7 cellular contexts compared by ENCODE assay signal in genomic region chr3:187738089-187738399, GRCh38. TPM values are rescaled to one million over a fixed set of nuclear protein-coding genes. Genes with fewer than 3 reads are reported as not detected.
DNase-seq lines count a peak whose midpoint lies in the region; ATAC-seq and TF ChIP-seq lines count a peak whose summit lies in the region.

No MANE protein-coding gene starts in this region.

- peaks cover 76% of the 10 kb centered on the region for H4K20me1 ChIP-seq in smooth muscle cell (ENCODE audit: low read depth)

- POLR2A ChIA-PET in activated CD8-positive, alpha-beta T cell treated with anti-CD3 and anti-CD28 coated beads, Interleukin-2, amount 10 ng/mL, durations not matched to agents 7 days and 5 days (lab: Charles Lee), result interaction anchor here (0.7 to 4.0 kb wide), 7 partner anchors 9 to 1303 kb away, joined by 3 to 40 read pairs (median 6); no protein-coding TSS in a partner anchor

- H3F3A ChIP-seq in smooth muscle cell (ENCODE audit: low read depth), result peaks cover 4% of the 10 kb centered on the region

- H3K4me1 Mint-ChIP-seq in activated CD8-positive, alpha-beta T cell treated with anti-CD3 and anti-CD28 coated beads, Interleukin-2, amount 10 ng/mL, durations not matched to agents 7 days and 5 days (ENCODE audit: low read depth), result peaks cover 53% of the 10 kb centered on the region

- H3K4me1 ChIP-seq in smooth muscle cell (ENCODE audit: low read depth), result peaks cover 21% of the 10 kb centered on the region

- H3K9ac ChIP-seq in smooth muscle cell (ENCODE audit: low read depth), result peak overlapping the region; percentile 86

- peak overlapping the region; percentile 99 for H3K4me2 ChIP-seq in smooth muscle cell

- peaks cover 54% of the 10 kb centered on the region for H3K79me2 ChIP-seq in smooth muscle cell (ENCODE audit: low read depth)

- H3K36me3 ChIP-seq in smooth muscle cell (ENCODE audit: low read depth), result peaks cover 4% of the 10 kb centered on the region

- no peaks in the 10 kb centered on the region for H3K9me3 Mint-ChIP-seq in activated CD8-positive, alpha-beta T cell treated with anti-CD3 and anti-CD28 coated beads, Interleukin-2, amount 10 ng/mL, durations not matched to agents 7 days and 5 days (ENCODE audit: insufficient read depth)

- H3K4me3 Mint-ChIP-seq in activated CD8-positive, alpha-beta T cell treated with anti-CD3 and anti-CD28 coated beads, Interleukin-2, amount 10 ng/mL, durations not matched to agents 7 days and 5 days, result peak overlapping the region; percentile 100

- H3K27me3 Mint-ChIP-seq in activated CD8-positive, alpha-beta T cell treated with anti-CD3 and anti-CD28 coated beads, Interleukin-2, amount 10 ng/mL, durations not matched to agents 7 days and 5 days (ENCODE audit: low read depth), result no peaks in the 10 kb centered on the region

- DNase-seq in HFF-Myc (ENCODE audit: extremely low read depth, low read depth) (no peak), smooth muscle cell (lab: John Stamatoyannopoulos, UW; ENCODE audit: unreplicated experiment) (no peak), NOMO-1 treated with dmso at 0.1 percent for 144 hours (lab: John Stamatoyannopoulos, UW; ENCODE audit: unreplicated experiment) (no peak), NOMO-1 treated with DMSO at 0.1 percent for 48 hours (lab: John Stamatoyannopoulos, UW; ENCODE audit: unreplicated experiment) (no peak)
- DNase-seq in activated CD8-positive, alpha-beta T cell treated with anti-CD3 and anti-CD28 coated beads, Interleukin-2, amount 10 ng/mL, durations not matched to agents 7 days and 5 days, result no peak

- peak overlapping the region; percentile 76 for H2AFZ ChIP-seq in smooth muscle cell (ENCODE audit: low read depth)

- H3K36me3 Mint-ChIP-seq in activated CD8-positive, alpha-beta T cell treated with anti-CD3 and anti-CD28 coated beads, Interleukin-2, amount 10 ng/mL, durations not matched to agents 7 days and 5 days (ENCODE audit: low read depth), result peaks cover 4% of the 10 kb centered on the region

- H3K27ac Mint-ChIP-seq in activated CD8-positive, alpha-beta T cell treated with anti-CD3 and anti-CD28 coated beads, Interleukin-2, amount 10 ng/mL, durations not matched to agents 7 days and 5 days, result peak overlapping the region; percentile 100

- ATAC-seq in activated CD8-positive, alpha-beta T cell treated with anti-CD3 and anti-CD28 coated beads, Interleukin-2, amount 10 ng/mL, durations not matched to agents 7 days and 5 days, result no peak
- no peak for ATAC-seq in GM19023 (IDR thresholded peaks at IDR 0.05; ENCODE audit: unreplicated experiment)

- TF ChIP-seq CTCF in HFF-Myc (IDR thresholded peaks at IDR 0.05; ENCODE audit: low read depth, low read length, missing control alignments) (no peak), smooth muscle cell (IDR thresholded peaks at IDR 0.05; ENCODE audit: borderline replicate concordance, insufficient read depth, poor library complexity, severe bottlenecking) (no peak)

- H3K4me3 ChIP-seq in HFF-Myc (replicated peaks; ENCODE audit: low read depth, low read length) (peak overlapping the region; percentile 48), iPS-11a (ENCODE audit: low read depth, low read length) (peak overlapping the region; percentile 72), smooth muscle cell (peak overlapping the region; percentile 96)

- H3K9me3 ChIP-seq in smooth muscle cell (replicated peaks; ENCODE audit: low read depth), result no peaks in the 10 kb centered on the region

- CTCF ChIA-PET in activated CD8-positive, alpha-beta T cell treated with anti-CD3 and anti-CD28 coated beads, Interleukin-2, amount 10 ng/mL, durations not matched to agents 7 days and 5 days (lab: Charles Lee), result interaction anchor here (0.8 to 7.9 kb wide), 49 partner anchors 9 to 1412 kb away, joined by 3 to 552 read pairs (median 6); partner anchors contain the start of gene LPP

- under 1% methylated on average over 10 of the region's 10 CpGs for WGBS in smooth muscle cell (ENCODE audit: low lambda C conversion rate)

- peak overlapping the region; percentile 93 for H3K27ac ChIP-seq in smooth muscle cell (ENCODE audit: low read depth)

- no peaks in the 10 kb centered on the region for H3K27me3 ChIP-seq in smooth muscle cell (ENCODE audit: low read depth)

RNA-seq across cellular contexts. Expression of gene BCL6, which starts 7.2 kb away (rescaled TPM):
- total RNA-seq in activated CD8-positive, alpha-beta T cell treated with anti-CD3 and anti-CD28 coated beads, Interleukin-2, amount 10 ng/mL, durations not matched to agents 7 days and 5 days, result 10 to 100 TPM; 11.8 to 12.6 TPM
- total RNA-seq in smooth muscle cell, result 30.8 and 39.1 TPM in 2 replicates
- polyA plus RNA-seq in smooth muscle cell, result 16.8 and 18.3 TPM in 2 replicates

RNA-seq across cellular contexts. Expression of gene RTP2, which starts 35.7 kb away (rescaled TPM):
- total RNA-seq in activated CD8-positive, alpha-beta T cell treated with anti-CD3 and anti-CD28 coated beads, Interleukin-2, amount 10 ng/mL, durations not matched to agents 7 days and 5 days, result not detected
- total RNA-seq in smooth muscle cell, result not detected in 2 replicates
- not detected in 2 replicates for polyA plus RNA-seq in smooth muscle cell
